ENCODE assay signal across 8 cellular contexts in genomic region chr18:50009772-50010171, GRCh38.
DNase-seq lines count a peak whose midpoint lies in the region; ATAC-seq and TF ChIP-seq lines count a peak whose summit lies in the region.

No MANE protein-coding gene starts in this region.

- no peaks in the 10 kb centered on the region for H3K9me3 Mint-ChIP-seq in activated T-helper 17 cell treated with anti-CD3 and anti-CD28 coated beads, Interleukin-2, amount 50 U/mL, for 72 hours

- no peaks in the 10 kb centered on the region for H3K79me2 ChIP-seq in OCI-LY1 (ENCODE audit: insufficient read depth, low read length)

- no peak overlapping the region for H2AFZ ChIP-seq in OCI-LY1 (ENCODE audit: low read length)

- ATAC-seq in GM19467 (IDR thresholded peaks at IDR 0.05; ENCODE audit: unreplicated experiment) (peak; percentile 91), Right ventricle myocardium superior (ENCODE audit: poor library complexity) (peak; percentile 83)
- peak; percentile 83 for ATAC-seq in activated T-helper 17 cell treated with anti-CD3 and anti-CD28 coated beads, Interleukin-2, amount 50 U/mL, for 72 hours (replicated peaks)

- H3K27me3 ChIP-seq in OCI-LY1 (ENCODE audit: insufficient read depth, low read length), result no peaks in the 10 kb centered on the region; the same call in 1 of the 2 replicates

- intact Hi-C loops in Right ventricle myocardium superior (cut with DNase I), result loop anchor here (5.0 kb wide), 2 partner anchors 193 to 418 kb away; no protein-coding TSS in a partner anchor

- TF ChIP-seq CTCF in OCI-LY1 (IDR thresholded peaks at IDR 0.05; ENCODE audit: low read length) (peak; percentile 65), retinal pigment epithelial cell (conservative IDR thresholded peaks at IDR 0.05; ENCODE audit: low read depth, low read length) (peak; percentile 67)

- no peaks in the 10 kb centered on the region for H3K36me3 ChIP-seq in OCI-LY1 (ENCODE audit: insufficient read depth, low read length)

- H3K9me3 ChIP-seq in OCI-LY1 (ENCODE audit: low read length), result no peaks in the 10 kb centered on the region

- H3K27ac ChIP-seq in OCI-LY1 (ENCODE audit: low read depth, low read length, poor library complexity, severe bottlenecking), result no peak overlapping the region

- no peaks in the 10 kb centered on the region for H4K20me1 ChIP-seq in OCI-LY1 (ENCODE audit: insufficient read depth, low read length)

- H3K9me2 ChIP-seq in OCI-LY1 (ENCODE audit: low read depth, low read length), result no peaks in the 10 kb centered on the region

- H3K4me2 ChIP-seq in OCI-LY1 (ENCODE audit: low read length), result no peak overlapping the region

- no peak overlapping the region for H3K4me3 ChIP-seq in OCI-LY1 (ENCODE audit: low read depth, low read length, poor library complexity, severe bottlenecking)
- no peak overlapping the region for H3K4me3 ChIP-seq in retinal pigment epithelial cell (ENCODE audit: low read length)

- no peak overlapping the region for H3K4me3 Mint-ChIP-seq in activated T-helper 17 cell treated with anti-CD3 and anti-CD28 coated beads, Interleukin-2, amount 50 U/mL, for 72 hours

- no peaks in the 10 kb centered on the region for H3F3A ChIP-seq in OCI-LY1 (ENCODE audit: insufficient read depth, low read length)

- H3K9ac ChIP-seq in OCI-LY1 (ENCODE audit: low read length), result no peak overlapping the region

- peak; percentile 67 for DNase-seq in COLO668 (lab: John Stamatoyannopoulos, UW; ENCODE audit: unreplicated experiment)
- DNase-seq in HUDEP-2 (lab: John Stamatoyannopoulos, UW; ENCODE audit: unreplicated experiment in 76 of 76), result peak in 50 of 76 experiments; percentile 0 to 66 (median 28)
- DNase-seq in Right ventricle myocardium superior, result no peak
- DNase-seq in retinal pigment epithelial cell (ENCODE audit: low read depth), result no peak
- DNase-seq in NCI-H226, result no peak

- no peaks in the 10 kb centered on the region for H3K4me1 ChIP-seq in OCI-LY1 (ENCODE audit: insufficient read depth, low read length, severe bottlenecking)

- no peak overlapping the region for H3K27ac Mint-ChIP-seq in activated T-helper 17 cell treated with anti-CD3 and anti-CD28 coated beads, Interleukin-2, amount 50 U/mL, for 72 hours

- H3K36me3 Mint-ChIP-seq in activated T-helper 17 cell treated with anti-CD3 and anti-CD28 coated beads, Interleukin-2, amount 50 U/mL, for 72 hours (ENCODE audit: low read depth), result no peaks in the 10 kb centered on the region

- no peaks in the 10 kb centered on the region for H3K4me1 Mint-ChIP-seq in activated T-helper 17 cell treated with anti-CD3 and anti-CD28 coated beads, Interleukin-2, amount 50 U/mL, for 72 hours

- peaks cover 6% of the 10 kb centered on the region for H3K27me3 Mint-ChIP-seq in activated T-helper 17 cell treated with anti-CD3 and anti-CD28 coated beads, Interleukin-2, amount 50 U/mL, for 72 hours

Comparison
In these comparisons a context has a peak if more than half of its experiments do, and no peak if none do; other contexts are left out.
1. DNase-seq: peak in COLO668 (single experiment) and HUDEP-2 (50 of 76); none in Right ventricle myocardium superior (single experiment), retinal pigment epithelial cell (single experiment) and NCI-H226 (single experiment).
2. Peak in every context shown above with its lines, with median percentiles within 50 percentile points of each other: ATAC-seq.